In the genomic region with DNA sequence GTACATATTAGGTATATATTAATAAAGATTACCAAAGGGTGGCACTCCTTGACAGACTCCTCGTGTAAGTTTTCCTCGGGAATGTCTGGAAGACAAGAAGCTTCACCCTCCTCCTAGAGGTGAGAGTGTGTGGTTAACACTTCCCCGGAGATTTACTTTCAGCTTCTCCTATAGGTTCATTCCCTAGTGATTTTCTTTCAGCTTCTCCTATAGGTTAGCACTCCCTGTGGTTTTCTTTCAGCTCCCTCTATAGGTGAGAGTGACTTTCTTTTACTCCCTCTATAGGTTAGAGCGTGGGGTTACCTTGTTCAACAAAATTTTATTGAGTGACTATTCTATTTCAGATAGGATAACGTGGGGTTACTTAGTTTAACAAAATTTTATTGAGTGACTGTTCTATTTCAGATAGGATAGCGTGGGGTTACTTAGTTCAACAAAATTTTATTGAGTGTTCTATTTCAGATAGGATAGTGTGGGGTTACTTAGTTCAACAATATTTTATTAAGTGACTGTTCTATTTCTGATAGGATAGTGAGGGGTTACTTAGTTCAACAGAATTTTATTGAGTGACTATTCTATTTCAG, we compare ENCODE assay signal across 8 cellular contexts. TPM values are rescaled to one million over a fixed set of nuclear protein-coding genes. Genes with fewer than 3 reads are reported as not detected.
DNase-seq lines count a peak whose midpoint lies in the region; ATAC-seq and TF ChIP-seq lines count a peak whose summit lies in the region.

No MANE protein-coding gene starts in this region.

- no peak overlapping the region for H3K27ac ChIP-seq in cardiac muscle cell
- no peak overlapping the region for H3K27ac ChIP-seq in heart left ventricle
- H3K27ac ChIP-seq in aorta (ENCODE audit: low read depth in 1 of 2, low read length in 2 of 2), result no peak overlapping the region

- DNase-seq in cardiac muscle cell (ENCODE audit: low read depth in 1 of 2, low spot score in 1 of 2) (peak in 1 of 2 donors; percentile 25), heart left ventricle (no peak), kidney glomerular epithelial cell (lab: John Stamatoyannopoulos, UW) (peak; percentile 0), aorta (no peak), DMS79 (lab: John Stamatoyannopoulos, UW) (no peak)
- no peak for DNase-seq in stimulated activated naive CD4-positive, alpha-beta T cell treated with Interleukin-2 at 50 U/mL for 16 hours (lab: John Stamatoyannopoulos, UW)

- intact Hi-C loops in heart left ventricle (cut with DNase I), result no loop called here
- intact Hi-C loops in aorta (cut with DNase I), result no loop called here

- TF ChIP-seq CTCF in cardiac muscle cell (IDR thresholded peaks at IDR 0.05; ENCODE audit: low read depth, low read length), result peak; percentile 18
- TF ChIP-seq CTCF in heart left ventricle (IDR thresholded peaks at IDR 0.05), result no peak

- no peak for TF ChIP-seq POLR2A in heart left ventricle (IDR thresholded peaks at IDR 0.05)

- no peaks in the 10 kb centered on the region for H3K27me3 ChIP-seq in cardiac muscle cell
- H3K27me3 ChIP-seq in heart left ventricle, result peaks cover 0 to 4% (median 0%) of the 10 kb centered on the region in 9 donors
- no peaks in the 10 kb centered on the region for H3K27me3 ChIP-seq in aorta (ENCODE audit: control insufficient read depth in 1 of 2, insufficient read depth in 2 of 2, low read length in 1 of 2)

- H3K36me3 ChIP-seq in cardiac muscle cell (no peaks in the 10 kb centered on the region), heart left ventricle (peaks cover 0 to 6% (median 0%) of the 10 kb centered on the region in 9 donors), aorta (ENCODE audit: control insufficient read depth in 1 of 2, insufficient read depth in 2 of 2, low read length in 1 of 2) (no peaks in the 10 kb centered on the region)

- H3K4me1 ChIP-seq in cardiac muscle cell (ENCODE audit: low read depth) (no peaks in the 10 kb centered on the region), heart left ventricle (no peaks in the 10 kb centered on the region), aorta (ENCODE audit: control insufficient read depth in 1 of 2, insufficient read depth in 2 of 2, low read length in 2 of 2) (no peaks in the 10 kb centered on the region)

- H3K4me3 ChIP-seq in cardiac muscle cell, result no peak overlapping the region
- H3K4me3 ChIP-seq in heart left ventricle, result no peak overlapping the region
- H3K4me3 ChIP-seq in aorta (ENCODE audit: low read length in 2 of 2), result no peak overlapping the region

- ATAC-seq in heart left ventricle (no peak), HG03575 (IDR thresholded peaks at IDR 0.05; ENCODE audit: extremely low read depth, insufficient number of reproducible peaks, low FRiP score, unreplicated experiment) (peak; percentile 57), SK-N-SH treated with all-trans-retinoic acid at 6 μM for 48 hours (peak; percentile 87), aorta (ENCODE audit: low FRiP score) (no peak)

- H3K9me3 ChIP-seq in cardiac muscle cell (ENCODE audit: low read depth) (no peaks in the 10 kb centered on the region), heart left ventricle (no peaks in the 10 kb centered on the region), aorta (ENCODE audit: control insufficient read depth, low read length) (no peaks in the 10 kb centered on the region)

- 64 to 70% (median 66%) methylated on average over 6 of the region's 6 CpGs for WGBS in heart left ventricle, 4 donors
- 62 to 67% methylated on average over 6 of the region's 6 CpGs for WGBS in aorta, 2 donors

TF ChIP-seq in SK-N-SH treated with all-trans-retinoic acid at 6 μM for 48 hours, 23 proteins besides CTCF, POLR2A, EP300 and RAD21:
- no peak for TF ChIP-seq ZFP30 (CRISPR knock-in tag; IDR thresholded peaks at IDR 0.05)
- no peak for TF ChIP-seq ZNF8 (CRISPR knock-in tag; IDR thresholded peaks at IDR 0.05)
- TF ChIP-seq ZFP3 (CRISPR knock-in tag; IDR thresholded peaks at IDR 0.05), result no peak
- no peak for TF ChIP-seq SNAI2 (CRISPR knock-in tag; IDR thresholded peaks at IDR 0.05)
- TF ChIP-seq ZNF565 (CRISPR knock-in tag; conservative IDR thresholded peaks at IDR 0.05; ENCODE audit: low read depth), result no peak
- TF ChIP-seq, protein P1, sequence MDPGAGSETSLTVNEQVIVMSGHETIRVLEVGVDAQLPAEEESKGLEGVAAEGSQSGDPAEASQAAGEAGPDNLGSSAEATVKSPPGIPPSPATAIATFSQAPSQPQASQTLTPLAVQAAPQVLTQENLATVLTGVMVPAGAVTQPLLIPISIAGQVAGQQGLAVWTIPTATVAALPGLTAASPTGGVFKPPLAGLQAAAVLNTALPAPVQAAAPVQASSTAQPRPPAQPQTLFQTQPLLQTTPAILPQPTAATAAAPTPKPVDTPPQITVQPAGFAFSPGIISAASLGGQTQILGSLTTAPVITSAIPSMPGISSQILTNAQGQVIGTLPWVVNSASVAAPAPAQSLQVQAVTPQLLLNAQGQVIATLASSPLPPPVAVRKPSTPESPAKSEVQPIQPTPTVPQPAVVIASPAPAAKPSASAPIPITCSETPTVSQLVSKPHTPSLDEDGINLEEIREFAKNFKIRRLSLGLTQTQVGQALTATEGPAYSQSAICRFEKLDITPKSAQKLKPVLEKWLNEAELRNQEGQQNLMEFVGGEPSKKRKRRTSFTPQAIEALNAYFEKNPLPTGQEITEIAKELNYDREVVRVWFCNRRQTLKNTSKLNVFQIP (CRISPR knock-in tag; IDR thresholded peaks at IDR 0.05; ENCODE audit: borderline replicate concordance, low read depth), result no peak
- TF ChIP-seq, protein P2, sequence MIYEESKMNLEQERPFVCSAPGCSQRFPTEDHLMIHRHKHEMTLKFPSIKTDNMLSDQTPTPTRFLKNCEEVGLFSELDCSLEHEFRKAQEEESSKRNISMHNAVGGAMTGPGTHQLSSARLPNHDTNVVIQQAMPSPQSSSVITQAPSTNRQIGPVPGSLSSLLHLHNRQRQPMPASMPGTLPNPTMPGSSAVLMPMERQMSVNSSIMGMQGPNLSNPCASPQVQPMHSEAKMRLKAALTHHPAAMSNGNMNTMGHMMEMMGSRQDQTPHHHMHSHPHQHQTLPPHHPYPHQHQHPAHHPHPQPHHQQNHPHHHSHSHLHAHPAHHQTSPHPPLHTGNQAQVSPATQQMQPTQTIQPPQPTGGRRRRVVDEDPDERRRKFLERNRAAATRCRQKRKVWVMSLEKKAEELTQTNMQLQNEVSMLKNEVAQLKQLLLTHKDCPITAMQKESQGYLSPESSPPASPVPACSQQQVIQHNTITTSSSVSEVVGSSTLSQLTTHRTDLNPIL (CRISPR knock-in tag; IDR thresholded peaks at IDR 0.05; ENCODE audit: low read depth), result no peak
- TF ChIP-seq BACH2 (CRISPR knock-in tag; IDR thresholded peaks at IDR 0.05; ENCODE audit: borderline replicate concordance), result no peak
- TF ChIP-seq, protein P3, sequence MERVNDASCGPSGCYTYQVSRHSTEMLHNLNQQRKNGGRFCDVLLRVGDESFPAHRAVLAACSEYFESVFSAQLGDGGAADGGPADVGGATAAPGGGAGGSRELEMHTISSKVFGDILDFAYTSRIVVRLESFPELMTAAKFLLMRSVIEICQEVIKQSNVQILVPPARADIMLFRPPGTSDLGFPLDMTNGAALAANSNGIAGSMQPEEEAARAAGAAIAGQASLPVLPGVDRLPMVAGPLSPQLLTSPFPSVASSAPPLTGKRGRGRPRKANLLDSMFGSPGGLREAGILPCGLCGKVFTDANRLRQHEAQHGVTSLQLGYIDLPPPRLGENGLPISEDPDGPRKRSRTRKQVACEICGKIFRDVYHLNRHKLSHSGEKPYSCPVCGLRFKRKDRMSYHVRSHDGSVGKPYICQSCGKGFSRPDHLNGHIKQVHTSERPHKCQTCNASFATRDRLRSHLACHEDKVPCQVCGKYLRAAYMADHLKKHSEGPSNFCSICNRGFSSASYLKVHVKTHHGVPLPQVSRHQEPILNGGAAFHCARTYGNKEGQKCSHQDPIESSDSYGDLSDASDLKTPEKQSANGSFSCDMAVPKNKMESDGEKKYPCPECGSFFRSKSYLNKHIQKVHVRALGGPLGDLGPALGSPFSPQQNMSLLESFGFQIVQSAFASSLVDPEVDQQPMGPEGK (CRISPR knock-in tag; IDR thresholded peaks at IDR 0.05; ENCODE audit: borderline replicate concordance), result no peak
- TF ChIP-seq RARB (CRISPR knock-in tag; IDR thresholded peaks at IDR 0.05), result no peak
- no peak for TF ChIP-seq GLIS3 (CRISPR knock-in tag; IDR thresholded peaks at IDR 0.05)
- TF ChIP-seq ISL1 (CRISPR knock-in tag; IDR thresholded peaks at IDR 0.05), result no peak
- no peak for TF ChIP-seq CSDC2 (CRISPR knock-in tag; IDR thresholded peaks at IDR 0.05)

RNA-seq across cellular contexts. Expression of a gene that starts 32.7 kb away (rescaled TPM):
- 6.9 and 14.9 TPM in 2 replicates for total RNA-seq in cardiac muscle cell
- polyA plus RNA-seq in cardiac muscle cell, result 10.0 and 18.5 TPM in 2 replicates
- 10 to 100 TPM in 8 of 9 donors, 1 to 10 TPM in 1; 6.9 to 19.4 (median 13.5) TPM for total RNA-seq in heart left ventricle
- 10 to 100 TPM in 1 of 2 donors, 1 to 10 TPM in 1; 9.7 to 16.5 TPM for polyA plus RNA-seq in heart left ventricle
- total RNA-seq in aorta, result 10 to 100 TPM; 22.3 to 24.3 TPM
- polyA plus RNA-seq in aorta, result 10 to 100 TPM; 21.3 to 29.1 TPM

Comparison
In these comparisons a context has a peak if more than half of its experiments do, and no peak if none do; other contexts are left out.
1. ATAC-seq: peak in HG03575 (single experiment) and SK-N-SH treated with all-trans-retinoic acid at 6 μM for 48 hours (single experiment); none in heart left ventricle (0 of 4) and aorta (single experiment).